In genomic region chr15:78763111-78763795, GRCh38 we compare ENCODE assay signal across 13 cellular contexts. TPM values are rescaled to one million over a fixed set of nuclear protein-coding genes. Genes with fewer than 3 reads are reported as not detected.
DNase-seq lines count a peak whose midpoint lies in the region; TF ChIP-seq lines count a peak whose summit lies in the region.
"Had no signal": no experiment of that assay in that cellular context is flagged by ENCODE, and none has a peak within 500 bp of the region (broad histone marks: within the 10 kb centered on the region; RNA-seq: fewer than 3 reads in every experiment).

No MANE protein-coding gene starts in this region.

- TF ChIP-seq EP300 in sigmoid colon (IDR thresholded peaks at IDR 0.05), result no peak

- H3K4me1 ChIP-seq in right atrium auricular region (peaks cover 0 to 71% of the 10 kb centered on the region in 2 donors), sigmoid colon (peaks cover 0 to 20% (median 16%) of the 10 kb centered on the region in 4 donors), colonic mucosa (no peaks in the 10 kb centered on the region)

- H3K27ac ChIP-seq in right atrium auricular region, result peak overlapping the region; percentile 67 to 74
- no peak overlapping the region for H3K27ac ChIP-seq in sigmoid colon
- no peak overlapping the region for H3K27ac ChIP-seq in colonic mucosa
- H3K27ac ChIP-seq: adrenal gland had no signal

- peak overlapping the region; percentile 50 for H3K27ac Mint-ChIP-seq in activated T-cell treated with anti-CD3 and anti-CD28 coated beads, Interleukin-2, amount 50 U/mL, for 24 hours

- intact Hi-C loops in sigmoid colon (cut with DNase I), result loop anchor here (5.0 kb wide), 1 partner anchor 109 kb away; the partner anchor contains the start of gene MORF4L1
- intact Hi-C loops in colonic mucosa (cut with DNase I), result no loop called here

- H3K36me3 Mint-ChIP-seq in activated T-cell treated with anti-CD3 and anti-CD28 coated beads, Interleukin-2, amount 50 U/mL, for 24 hours (ENCODE audit: low read depth), result no peaks in the 10 kb centered on the region

- TF ChIP-seq POLR2A in sigmoid colon (IDR thresholded peaks at IDR 0.05), result no peak

- no peaks in the 10 kb centered on the region for H3K9me3 Mint-ChIP-seq in activated T-cell treated with anti-CD3 and anti-CD28 coated beads, Interleukin-2, amount 50 U/mL, for 24 hours

- TF ChIP-seq CTCF in right atrium auricular region (IDR thresholded peaks at IDR 0.05) (no peak), sigmoid colon (IDR thresholded peaks at IDR 0.05) (no peak), colonic mucosa (IDR thresholded peaks at IDR 0.05) (no peak)

- DNase-seq in activated T-cell treated with anti-CD3 and anti-CD28 coated beads, Interleukin-2, amount 50 U/mL, for 24 hours, result no peak
- no peak for DNase-seq in activated T-cell treated with anti-CD3 and anti-CD28 coated beads, Interleukin-2, amount 50 U/mL, for 48 hours
- peak; percentile 12 for DNase-seq in NCI-H69 (lab: John Stamatoyannopoulos, UW)
- peak; percentile 57 for DNase-seq in right atrium auricular region (ENCODE audit: low spot score)
- DNase-seq in sigmoid colon, result peak; percentile 60
- DNase-seq in colonic mucosa, result no peak
- no peak for DNase-seq in HK-2 (ENCODE audit: unreplicated experiment)
- DNase-seq in kidney tubule cell (ENCODE audit: low spot score), result no peak
- DNase-seq: NCI-H1694; stimulated activated naive CD4-positive, alpha-beta T cell had no signal

- no peaks in the 10 kb centered on the region for H3K27me3 Mint-ChIP-seq in activated T-cell treated with anti-CD3 and anti-CD28 coated beads, Interleukin-2, amount 50 U/mL, for 24 hours

- H3K9ac ChIP-seq in colonic mucosa (ENCODE audit: low read depth in 2 of 2, low read length in 2 of 2), result no peak overlapping the region

- H3K4me3 ChIP-seq in right atrium auricular region (no peak overlapping the region), sigmoid colon (no peak overlapping the region), colonic mucosa (no peak overlapping the region)
- H3K4me3 ChIP-seq: adrenal gland, GM12878, upper lobe of left lung had no signal

- peaks cover 22% of the 10 kb centered on the region for H3K4me1 Mint-ChIP-seq in activated T-cell treated with anti-CD3 and anti-CD28 coated beads, Interleukin-2, amount 50 U/mL, for 24 hours (ENCODE audit: low read depth)

- H3K4me3 Mint-ChIP-seq in activated T-cell treated with anti-CD3 and anti-CD28 coated beads, Interleukin-2, amount 50 U/mL, for 24 hours, result no peak overlapping the region

- H3K27me3 ChIP-seq in right atrium auricular region (no peaks in the 10 kb centered on the region), sigmoid colon (no peaks in the 10 kb centered on the region), colonic mucosa (no peaks in the 10 kb centered on the region)
- H3K27me3 ChIP-seq: adrenal gland, upper lobe of left lung had no signal

- H3K36me3 ChIP-seq in right atrium auricular region, result no peaks in the 10 kb centered on the region
- H3K36me3 ChIP-seq in sigmoid colon, result no peaks in the 10 kb centered on the region
- H3K36me3 ChIP-seq in colonic mucosa, result no peaks in the 10 kb centered on the region
- H3K36me3 ChIP-seq: adrenal gland, upper lobe of left lung had no signal

- H3K9me3 ChIP-seq in right atrium auricular region (no peaks in the 10 kb centered on the region), sigmoid colon (no peaks in the 10 kb centered on the region), colonic mucosa (no peaks in the 10 kb centered on the region)
- H3K9me3 ChIP-seq: adrenal gland, upper lobe of left lung had no signal

- WGBS in sigmoid colon, 2 donors, result 74 to 88% methylated on average over 23 of the region's 23 CpGs

RNA-seq across cellular contexts. Expression of gene ADAMTS7, which starts 48.0 kb away (rescaled TPM):
- total RNA-seq in right atrium auricular region, result 10 to 100 TPM; 20.8 to 39.2 TPM
- total RNA-seq in sigmoid colon, result 1 to 10 TPM; 1.6 to 8.3 (median 2.2) TPM
- polyA plus RNA-seq in sigmoid colon, result 1 to 10 TPM in 1 of 3 donors, under 1 TPM in 1, not detected in 1; 0.23 to 1.9 TPM
- total RNA-seq in colonic mucosa, result 1 to 10 TPM; 1.6 to 1.8 TPM

Comparison
In these comparisons a context has a peak if more than half of its experiments do, and no peak if none do; other contexts are left out.
1. DNase-seq: peak in NCI-H69 (single experiment), right atrium auricular region (single experiment) and sigmoid colon (single experiment); none in activated T-cell treated with anti-CD3 and anti-CD28 coated beads, Interleukin-2, amount 50 U/mL, for 24 hours (single experiment), activated T-cell treated with anti-CD3 and anti-CD28 coated beads, Interleukin-2, amount 50 U/mL, for 48 hours (0 of 2), colonic mucosa (single experiment), HK-2 (single experiment) and kidney tubule cell (single experiment).
2. H3K27ac ChIP-seq: peak in right atrium auricular region (2 of 2); none in sigmoid colon (0 of 4) and colonic mucosa (single experiment).